In the genomic region with DNA sequence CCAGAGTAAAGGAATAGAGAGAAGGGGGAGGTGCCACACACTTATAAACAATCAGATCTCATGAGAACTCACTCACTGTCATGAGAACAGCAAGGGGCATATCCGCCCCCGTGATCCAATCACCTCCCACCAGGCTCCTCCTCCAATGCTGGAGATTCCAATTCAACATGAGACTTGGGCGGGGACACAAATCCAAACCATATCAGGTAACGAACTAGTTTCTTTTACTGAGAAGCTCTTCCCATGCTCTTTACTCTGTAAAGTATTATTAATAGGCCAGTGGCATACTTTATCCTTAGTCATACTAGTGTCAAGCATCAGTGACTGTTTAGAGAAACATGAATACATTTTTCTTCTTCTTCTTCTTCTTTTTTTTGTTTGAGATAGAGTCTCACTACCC, we compare ENCODE assay signal across 21 cellular contexts. TPM values are rescaled to one million over a fixed set of nuclear protein-coding genes. Genes with fewer than 3 reads are reported as not detected.
DNase-seq lines count a peak whose midpoint lies in the region; ATAC-seq, FAIRE-seq and TF ChIP-seq lines count a peak whose summit lies in the region.
"Had no signal": no experiment of that assay in that cellular context is flagged by ENCODE, and none has a peak within 500 bp of the region (broad histone marks: within the 10 kb centered on the region; RNA-seq: fewer than 3 reads in every experiment).

No MANE protein-coding gene starts in this region.

- H3K27me3 ChIP-seq in SK-N-SH (ENCODE audit: insufficient read depth) (no peaks in the 10 kb centered on the region), IMR-90 (ENCODE audit: control insufficient read depth, insufficient read depth, low read length) (peaks cover 26% of the 10 kb centered on the region), bronchial epithelial cell (ENCODE audit: control insufficient read depth, insufficient read depth, low read length) (no peaks in the 10 kb centered on the region)
- H3K27me3 ChIP-seq: BLaER1 treated with 17β-estradiol and CSF1 and Interleukin-3, amounts not matched to agents 10 nM and 100 nM; Peyer's patch had no signal

- WGBS in SK-N-SH (ENCODE audit: low lambda C conversion rate), result 67% methylated on average over 4 of the region's 4 CpGs
- WGBS in IMR-90 (ENCODE audit: extremely low coverage in 2 of 2, insufficient read length in 1 of 2), 2 experiments, result no CpG with 5 or more reads among the region's 4 CpGs

- peaks cover 2% of the 10 kb centered on the region for H3F3A ChIP-seq in SK-N-SH (replicated peaks; ENCODE audit: insufficient read depth)

- H2AFZ ChIP-seq in SK-N-SH (ENCODE audit: low read depth), result no peak overlapping the region
- no peak overlapping the region for H2AFZ ChIP-seq in IMR-90 (replicated peaks; ENCODE audit: low read length, poor library complexity)

- no peak overlapping the region for H3K23ac ChIP-seq in IMR-90 (ENCODE audit: low read depth, low read length)

- peaks cover 0 to 1% (median 0%) of the 10 kb centered on the region in 6 donors for H3K9me3 Mint-ChIP-seq in immature natural killer cell

- DNase-seq in SK-N-SH (no peak), IMR-90 (peak; percentile 35), bronchial epithelial cell (ENCODE audit: low read depth) (peak; percentile 44), renal cortical epithelial cell (ENCODE audit: low read depth) (peak; percentile 11), immature natural killer cell (no peak), NCI-H1417 (lab: John Stamatoyannopoulos, UW) (no peak), NCI-H2107 treated with DMSO at 0.1 percent for 48 hours (lab: John Stamatoyannopoulos, UW; ENCODE audit: unreplicated experiment) (no peak)
- DNase-seq: DMS 273 treated with DMSO at 0.1 percent for 48 hours, EL, KBM-7, NCI-H1092 treated with DMSO at 0.1 percent for 48 hours, NCI-H1694 treated with DMSO at 0.1 percent for 48 hours, NCI-H774, Peyer's patch, SHP77 had no signal

- no peak for FAIRE-seq in bronchial epithelial cell (lab: Jason Lieb, UNC)
- FAIRE-seq: HTR-8/SVneo had no signal

- TF ChIP-seq EP300 in SK-N-SH (IDR thresholded peaks at IDR 0.05; ENCODE audit: borderline replicate concordance in 1 of 2, low read depth in 1 of 2, low read length in 1 of 2), result no peak

- H2BK120ac ChIP-seq in IMR-90 (ENCODE audit: low read depth, low read length), result no peak overlapping the region

- H3K79me2 ChIP-seq in SK-N-SH (ENCODE audit: insufficient read depth), result no peaks in the 10 kb centered on the region

- TF ChIP-seq POLR2A in IMR-90 (IDR thresholded peaks at IDR 0.05; ENCODE audit: low read depth, low read length), result no peak

- no peak overlapping the region for H3K4me2 ChIP-seq in SK-N-SH
- H3K4me2 ChIP-seq in IMR-90 (ENCODE audit: low read depth, low read length), result no peak overlapping the region
- H3K4me2 ChIP-seq: BLaER1 treated with 17β-estradiol and CSF1 and Interleukin-3, amounts not matched to agents 10 nM and 100 nM had no signal

- POLR2A ChIA-PET in SK-N-SH (lab: Yijun Ruan, JAX) (no interaction called here), IMR-90 (lab: Charles Lee; ENCODE audit: unreplicated experiment) (no interaction called here)

- no peak overlapping the region for H3K4me3 ChIP-seq in SK-N-SH (ENCODE audit: low read depth in 2 of 2, low read length in 1 of 2)
- no peak overlapping the region for H3K4me3 ChIP-seq in IMR-90 (ENCODE audit: insufficient read depth, low read depth, low read length)
- H3K4me3 ChIP-seq in bronchial epithelial cell (ENCODE audit: low read depth, low read length), result no peak overlapping the region
- H3K4me3 ChIP-seq: BLaER1 treated with 17β-estradiol and CSF1 and Interleukin-3, amounts not matched to agents 10 nM and 100 nM; HAP-1; Peyer's patch had no signal

- H3K4me3 Mint-ChIP-seq in immature natural killer cell, result no peak overlapping the region

- H3K9me3 ChIP-seq in SK-N-SH, result no peaks in the 10 kb centered on the region
- H3K9me3 ChIP-seq in IMR-90 (ENCODE audit: control insufficient read depth, insufficient read depth, low read length), result no peaks in the 10 kb centered on the region
- H3K9me3 ChIP-seq: HAP-1, Peyer's patch had no signal

- H3K36me3 Mint-ChIP-seq in immature natural killer cell, result no peaks in the 10 kb centered on the region

- H2AK5ac ChIP-seq in IMR-90 (ENCODE audit: low read depth, low read length), result no peak overlapping the region

- H3K4me1 Mint-ChIP-seq in immature natural killer cell, result no peaks in the 10 kb centered on the region

- no peaks in the 10 kb centered on the region for H3K9me2 ChIP-seq in SK-N-SH

- H3K79me1 ChIP-seq in IMR-90 (ENCODE audit: low read depth in 1 of 2, low read length in 2 of 2), result no peaks in the 10 kb centered on the region

- TF ChIP-seq RAD21 in SK-N-SH (IDR thresholded peaks at IDR 0.05; ENCODE audit: low read length) (no peak), IMR-90 (IDR thresholded peaks at IDR 0.05; ENCODE audit: low read length) (no peak)

- H3K4ac ChIP-seq in IMR-90 (ENCODE audit: low read depth, low read length), result no peak overlapping the region

- H3K27ac ChIP-seq in SK-N-SH (ENCODE audit: low read depth in 2 of 2, low read length in 1 of 2) (no peak overlapping the region), IMR-90 (ENCODE audit: insufficient read depth, low read length) (no peak overlapping the region)
- H3K27ac ChIP-seq: 22Rv1; BLaER1 treated with 17β-estradiol and CSF1 and Interleukin-3, amounts not matched to agents 10 nM and 100 nM; Peyer's patch had no signal

- dilution Hi-C loops in IMR-90 (cut with HindIII; ENCODE audit: low sequenced_read_pairs, unreplicated experiment), result no loop called here

- no TSS peak for BruUV-seq in IMR-90 (replicated peaks; lab: Mats Ljungman, UMichigan)

- no peak overlapping the region for H3K14ac ChIP-seq in IMR-90 (replicated peaks; ENCODE audit: low read depth, low read length)

- H3K9ac ChIP-seq in SK-N-SH (no peak overlapping the region), IMR-90 (ENCODE audit: low read depth, low read length) (no peak overlapping the region)
- H3K9ac ChIP-seq: BLaER1 treated with 17β-estradiol and CSF1 and Interleukin-3, amounts not matched to agents 10 nM and 100 nM had no signal

- no peak overlapping the region for H2BK20ac ChIP-seq in IMR-90 (ENCODE audit: low read depth, low read length)

- peak; percentile 28; the same call in 1 of the 3 replicates for ATAC-seq in SK-N-SH treated with all-trans-retinoic acid at 6 μM for 48 hours
- peak; percentile 25; the same call in 1 of the 2 replicates for ATAC-seq in IMR-90 (ENCODE audit: low read depth)

- H3K27me3 Mint-ChIP-seq in immature natural killer cell (ENCODE audit: low read depth in 3 of 3), result no peaks in the 10 kb centered on the region

- H3K36me3 ChIP-seq in SK-N-SH (replicated peaks in 1 of 2; ENCODE audit: control insufficient read depth in 1 of 2, insufficient read depth in 2 of 2, low read length in 1 of 2), result no peaks in the 10 kb centered on the region
- no peaks in the 10 kb centered on the region for H3K36me3 ChIP-seq in IMR-90 (ENCODE audit: control insufficient read depth, insufficient read depth, low read length)
- H3K36me3 ChIP-seq in bronchial epithelial cell (ENCODE audit: control insufficient read depth, insufficient read depth, low read length), result no peaks in the 10 kb centered on the region
- H3K36me3 ChIP-seq: BLaER1 treated with 17β-estradiol and CSF1 and Interleukin-3, amounts not matched to agents 10 nM and 100 nM; HAP-1; Peyer's patch had no signal

- no peak overlapping the region for H4K91ac ChIP-seq in IMR-90 (ENCODE audit: insufficient read depth, low read depth, low read length)

- TF ChIP-seq CTCF in SK-N-SH (IDR thresholded peaks at IDR 0.05) (no peak), IMR-90 (conservative IDR thresholded peaks at IDR 0.05; ENCODE audit: low read depth, low read length) (no peak), bronchial epithelial cell (IDR thresholded peaks at IDR 0.05; ENCODE audit: insufficient read depth, low read length, severe bottlenecking) (no peak)

- no peaks in the 10 kb centered on the region for H3K9me1 ChIP-seq in IMR-90 (ENCODE audit: insufficient read depth, low read length)

- no peak overlapping the region for H2BK15ac ChIP-seq in IMR-90 (ENCODE audit: low read depth, low read length)

- no peak overlapping the region for H4K5ac ChIP-seq in IMR-90 (ENCODE audit: low read depth, low read length)

- CTCF ChIA-PET in SK-N-SH (lab: Yijun Ruan, JAX), result interaction anchor here (0.7 kb wide), 1 partner anchor 15 kb away, joined by 3 read pairs; no protein-coding TSS in a partner anchor
- CTCF ChIA-PET in IMR-90 (lab: Yijun Ruan, JAX), result no interaction called here

- intact Hi-C loops in IMR-90 (cut with micrococcal nuclease), result no loop called here

- H4K20me1 ChIP-seq in SK-N-SH (ENCODE audit: insufficient read depth) (no peaks in the 10 kb centered on the region), IMR-90 (ENCODE audit: insufficient read depth, low read length) (no peaks in the 10 kb centered on the region)
- H4K20me1 ChIP-seq: BLaER1 treated with 17β-estradiol and CSF1 and Interleukin-3, amounts not matched to agents 10 nM and 100 nM had no signal

- H3K4me1 ChIP-seq in SK-N-SH (ENCODE audit: control insufficient read depth in 1 of 2, insufficient read depth in 2 of 2, low read depth in 1 of 2, low read length in 1 of 2) (no peaks in the 10 kb centered on the region; a peak in 1 of 4 replicates), IMR-90 (ENCODE audit: control insufficient read depth, insufficient read depth, low read length) (peaks cover 8% of the 10 kb centered on the region)
- H3K4me1 ChIP-seq: BLaER1 treated with 17β-estradiol and CSF1 and Interleukin-3, amounts not matched to agents 10 nM and 100 nM; HAP-1; Peyer's patch had no signal

- in situ Hi-C loops in IMR-90 (cut with MboI; ENCODE audit: low sequenced_read_pairs), result loop anchor here (25.0 kb wide), 1 partner anchor 886 kb away; no protein-coding TSS in a partner anchor

- H3K18ac ChIP-seq in IMR-90 (ENCODE audit: low read depth, low read length), result no peak overlapping the region

- no peak overlapping the region for H4K8ac ChIP-seq in IMR-90 (ENCODE audit: low read depth in 2 of 2, low read length in 2 of 2)

- H2AK9ac ChIP-seq in IMR-90 (replicated peaks; ENCODE audit: low read depth, low read length, poor library complexity), result no peak overlapping the region

- H3K56ac ChIP-seq in IMR-90 (ENCODE audit: extremely low read depth, insufficient read depth, low read length), result no peak overlapping the region

- no peak overlapping the region for H3K27ac Mint-ChIP-seq in immature natural killer cell

- no peak overlapping the region for H2BK5ac ChIP-seq in IMR-90 (ENCODE audit: low read depth, low read length, poor library complexity, severe bottlenecking)

TF ChIP-seq in SK-N-SH, 30 proteins besides CTCF, POLR2A, EP300 and RAD21 (continues in another document):
- TF ChIP-seq GATA2 (CRISPR knock-in tag; IDR thresholded peaks at IDR 0.05), result no peak

RNA-seq across cellular contexts. Expression of a gene that starts 39.4 kb away (rescaled TPM):
- polyA plus RNA-seq in SK-N-SH (2012; rRNA removed), result 0.59 and 0.81 TPM in 2 replicates
- polyA plus RNA-seq in SK-N-SH (2012; cell fraction: cytosol; rRNA removed), result 0.27 and 0.52 TPM in 2 replicates
- polyA plus RNA-seq in SK-N-SH (2012; cell fraction: nucleus; rRNA removed), result 0.48 and 0.52 TPM in 2 replicates
- total RNA-seq in IMR-90 (2012; rRNA removed), result under 0.01 TPM in 2 replicates
- 0.14 TPM in 2 replicates for polyA plus RNA-seq in IMR-90 (2012; rRNA removed)
- polyA plus RNA-seq in IMR-90 (2012; cell fraction: cytosol; rRNA removed), result 0.11 and 0.22 TPM in 2 replicates
- polyA plus RNA-seq in IMR-90 (2012; cell fraction: nucleus; rRNA removed; ENCODE audit: low replicate concordance), result 0.07 and 0.10 TPM in 2 replicates
- total RNA-seq in bronchial epithelial cell, result under 0.01 and 0.13 TPM in 2 replicates
- 0.17 and 0.25 TPM in 2 replicates for total RNA-seq in renal cortical epithelial cell
- polyA plus RNA-seq in immature natural killer cell, result not detected
- total RNA-seq: NCI-H460 had no signal

Comparison
In these comparisons a context has a peak if more than half of its experiments do, and no peak if none do; other contexts are left out.
1. DNase-seq: peak in IMR-90 (single experiment), bronchial epithelial cell (single experiment) and renal cortical epithelial cell (single experiment); none in SK-N-SH (single experiment), immature natural killer cell (0 of 3), NCI-H1417 (0 of 3) and NCI-H2107 treated with DMSO at 0.1 percent for 48 hours (single experiment).